1 cellular context compared by ENCODE assay signal in the genomic region with DNA sequence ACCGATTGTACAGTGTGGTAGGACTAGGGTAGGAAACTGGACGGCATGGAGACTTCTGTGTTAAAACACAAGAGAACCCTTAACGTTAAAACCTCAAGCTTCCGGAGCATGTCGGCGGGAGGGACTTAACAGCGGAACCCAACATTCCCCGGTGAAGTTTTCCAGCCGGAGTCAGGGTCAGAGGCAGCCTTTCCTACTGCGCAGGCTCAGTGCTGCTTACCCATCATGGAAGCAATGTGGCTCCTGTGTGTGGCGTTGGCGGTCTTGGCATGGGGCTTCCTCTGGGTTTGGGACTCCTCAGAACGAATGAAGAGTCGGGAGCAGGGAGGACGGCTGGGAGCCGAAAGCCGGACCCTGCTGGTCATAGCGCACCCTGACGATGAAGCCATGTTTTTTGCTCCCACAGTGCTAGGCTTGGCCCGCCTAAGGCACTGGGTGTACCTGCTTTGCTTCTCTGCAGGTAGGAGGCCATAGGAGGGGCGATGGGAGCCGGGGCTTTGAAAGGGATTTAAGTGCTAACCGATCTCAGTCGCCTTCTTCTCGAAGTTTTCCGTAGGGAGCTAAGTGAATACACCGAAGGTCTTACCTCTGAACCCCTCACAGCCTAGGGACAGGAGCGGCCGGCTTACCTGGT.
TF ChIP-seq lines count a peak whose summit lies in the region.

A gene (plus strand): TSS at position 209 of the 634 bp plus-strand sequence. CDS start 17 bp downstream, at position 226.

TF ChIP-seq in HepG2, 621 proteins besides CTCF, POLR2A, EP300 and RAD21 (continued from another document and continues in another):
- TF ChIP-seq, protein P1, sequence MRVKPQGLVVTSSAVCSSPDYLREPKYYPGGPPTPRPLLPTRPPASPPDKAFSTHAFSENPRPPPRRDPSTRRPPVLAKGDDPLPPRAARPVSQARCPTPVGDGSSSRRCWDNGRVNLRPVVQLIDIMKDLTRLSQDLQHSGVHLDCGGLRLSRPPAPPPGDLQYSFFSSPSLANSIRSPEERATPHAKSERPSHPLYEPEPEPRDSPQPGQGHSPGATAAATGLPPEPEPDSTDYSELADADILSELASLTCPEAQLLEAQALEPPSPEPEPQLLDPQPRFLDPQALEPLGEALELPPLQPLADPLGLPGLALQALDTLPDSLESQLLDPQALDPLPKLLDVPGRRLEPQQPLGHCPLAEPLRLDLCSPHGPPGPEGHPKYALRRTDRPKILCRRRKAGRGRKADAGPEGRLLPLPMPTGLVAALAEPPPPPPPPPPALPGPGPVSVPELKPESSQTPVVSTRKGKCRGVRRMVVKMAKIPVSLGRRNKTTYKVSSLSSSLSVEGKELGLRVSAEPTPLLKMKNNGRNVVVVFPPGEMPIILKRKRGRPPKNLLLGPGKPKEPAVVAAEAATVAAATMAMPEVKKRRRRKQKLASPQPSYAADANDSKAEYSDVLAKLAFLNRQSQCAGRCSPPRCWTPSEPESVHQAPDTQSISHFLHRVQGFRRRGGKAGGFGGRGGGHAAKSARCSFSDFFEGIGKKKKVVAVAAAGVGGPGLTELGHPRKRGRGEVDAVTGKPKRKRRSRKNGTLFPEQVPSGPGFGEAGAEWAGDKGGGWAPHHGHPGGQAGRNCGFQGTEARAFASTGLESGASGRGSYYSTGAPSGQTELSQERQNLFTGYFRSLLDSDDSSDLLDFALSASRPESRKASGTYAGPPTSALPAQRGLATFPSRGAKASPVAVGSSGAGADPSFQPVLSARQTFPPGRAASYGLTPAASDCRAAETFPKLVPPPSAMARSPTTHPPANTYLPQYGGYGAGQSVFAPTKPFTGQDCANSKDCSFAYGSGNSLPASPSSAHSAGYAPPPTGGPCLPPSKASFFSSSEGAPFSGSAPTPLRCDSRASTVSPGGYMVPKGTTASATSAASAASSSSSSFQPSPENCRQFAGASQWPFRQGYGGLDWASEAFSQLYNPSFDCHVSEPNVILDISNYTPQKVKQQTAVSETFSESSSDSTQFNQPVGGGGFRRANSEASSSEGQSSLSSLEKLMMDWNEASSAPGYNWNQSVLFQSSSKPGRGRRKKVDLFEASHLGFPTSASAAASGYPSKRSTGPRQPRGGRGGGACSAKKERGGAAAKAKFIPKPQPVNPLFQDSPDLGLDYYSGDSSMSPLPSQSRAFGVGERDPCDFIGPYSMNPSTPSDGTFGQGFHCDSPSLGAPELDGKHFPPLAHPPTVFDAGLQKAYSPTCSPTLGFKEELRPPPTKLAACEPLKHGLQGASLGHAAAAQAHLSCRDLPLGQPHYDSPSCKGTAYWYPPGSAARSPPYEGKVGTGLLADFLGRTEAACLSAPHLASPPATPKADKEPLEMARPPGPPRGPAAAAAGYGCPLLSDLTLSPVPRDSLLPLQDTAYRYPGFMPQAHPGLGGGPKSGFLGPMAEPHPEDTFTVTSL (CRISPR knock-in tag; IDR thresholded peaks at IDR 0.05; ENCODE audit: borderline replicate concordance): no peak; the same call in 1 of the 2 replicates
- peak; percentile 19; the same call in 1 of the 2 replicates for TF ChIP-seq BHLHE40 (IDR thresholded peaks at IDR 0.05; ENCODE audit: low read length)
- no peak for TF ChIP-seq HDAC6 (IDR thresholded peaks at IDR 0.05; ENCODE audit: low read depth, low read length)
- TF ChIP-seq, protein P2, sequence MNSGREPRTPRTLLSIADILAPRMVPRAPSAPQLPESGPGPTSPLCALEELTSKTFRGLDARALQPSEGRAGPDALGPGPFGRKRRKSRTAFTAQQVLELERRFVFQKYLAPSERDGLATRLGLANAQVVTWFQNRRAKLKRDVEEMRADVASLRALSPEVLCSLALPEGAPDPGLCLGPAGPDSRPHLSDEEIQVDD (CRISPR knock-in tag; IDR thresholded peaks at IDR 0.05; ENCODE audit: borderline replicate concordance): no peak
- TF ChIP-seq GTF3A (CRISPR knock-in tag; conservative IDR thresholded peaks at IDR 0.05): no peak
- peak; percentile 92 for TF ChIP-seq YY1 (IDR thresholded peaks at IDR 0.05; ENCODE audit: insufficient read depth, insufficient replicate concordance, low read depth, low read length)
- peak; percentile 71; the same call in 1 of the 2 replicates for TF ChIP-seq MAZ (IDR thresholded peaks at IDR 0.05; ENCODE audit: borderline replicate concordance, low read depth, low read length)
- no peak; the same call in 1 of the 2 replicates for TF ChIP-seq MAZ (CRISPR knock-in tag; IDR thresholded peaks at IDR 0.05; ENCODE audit: low read depth)
- peak; percentile 55; the same call in 1 of the 2 replicates for TF ChIP-seq ZNF563 (CRISPR knock-in tag; IDR thresholded peaks at IDR 0.05)
- TF ChIP-seq, protein P3, sequence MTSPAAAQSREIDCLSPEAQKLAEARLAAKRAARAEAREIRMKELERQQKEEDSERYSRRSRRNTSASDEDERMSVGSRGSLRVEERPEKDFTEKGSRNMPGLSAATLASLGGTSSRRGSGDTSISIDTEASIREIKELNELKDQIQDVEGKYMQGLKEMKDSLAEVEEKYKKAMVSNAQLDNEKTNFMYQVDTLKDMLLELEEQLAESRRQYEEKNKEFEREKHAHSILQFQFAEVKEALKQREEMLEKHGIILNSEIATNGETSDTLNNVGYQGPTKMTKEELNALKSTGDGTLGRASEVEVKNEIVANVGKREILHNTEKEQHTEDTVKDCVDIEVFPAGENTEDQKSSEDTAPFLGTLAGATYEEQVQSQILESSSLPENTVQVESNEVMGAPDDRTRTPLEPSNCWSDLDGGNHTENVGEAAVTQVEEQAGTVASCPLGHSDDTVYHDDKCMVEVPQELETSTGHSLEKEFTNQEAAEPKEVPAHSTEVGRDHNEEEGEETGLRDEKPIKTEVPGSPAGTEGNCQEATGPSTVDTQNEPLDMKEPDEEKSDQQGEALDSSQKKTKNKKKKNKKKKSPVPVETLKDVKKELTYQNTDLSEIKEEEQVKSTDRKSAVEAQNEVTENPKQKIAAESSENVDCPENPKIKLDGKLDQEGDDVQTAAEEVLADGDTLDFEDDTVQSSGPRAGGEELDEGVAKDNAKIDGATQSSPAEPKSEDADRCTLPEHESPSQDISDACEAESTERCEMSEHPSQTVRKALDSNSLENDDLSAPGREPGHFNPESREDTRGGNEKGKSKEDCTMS (CRISPR knock-in tag; conservative IDR thresholded peaks at IDR 0.05): no peak
- no peak for TF ChIP-seq ZFYVE20 (CRISPR knock-in tag; IDR thresholded peaks at IDR 0.05; ENCODE audit: borderline replicate concordance, low read depth)
- TF ChIP-seq, protein P4, sequence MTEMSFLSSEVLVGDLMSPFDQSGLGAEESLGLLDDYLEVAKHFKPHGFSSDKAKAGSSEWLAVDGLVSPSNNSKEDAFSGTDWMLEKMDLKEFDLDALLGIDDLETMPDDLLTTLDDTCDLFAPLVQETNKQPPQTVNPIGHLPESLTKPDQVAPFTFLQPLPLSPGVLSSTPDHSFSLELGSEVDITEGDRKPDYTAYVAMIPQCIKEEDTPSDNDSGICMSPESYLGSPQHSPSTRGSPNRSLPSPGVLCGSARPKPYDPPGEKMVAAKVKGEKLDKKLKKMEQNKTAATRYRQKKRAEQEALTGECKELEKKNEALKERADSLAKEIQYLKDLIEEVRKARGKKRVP (CRISPR knock-in tag; IDR thresholded peaks at IDR 0.05): peak in 1 of 2 experiments; percentile 63; a peak in 2 of 4 replicates
- no peak for TF ChIP-seq SCMH1 (CRISPR knock-in tag; IDR thresholded peaks at IDR 0.05; ENCODE audit: borderline replicate concordance)
- peak; percentile 74; the same call in 1 of the 2 replicates for TF ChIP-seq ZNF230 (CRISPR knock-in tag; IDR thresholded peaks at IDR 0.05)
- no peak for TF ChIP-seq CCAR2 (optimal IDR thresholded peaks at IDR 0.05; ENCODE audit: low read depth, low read length)
- TF ChIP-seq PCBP1 (IDR thresholded peaks at IDR 0.05; ENCODE audit: borderline replicate concordance, low read depth, low read length): 0 out of 2 replicates have a peak, but pooled peaks have one; percentile 37
- TF ChIP-seq MEIS2 (CRISPR knock-in tag; IDR thresholded peaks at IDR 0.05): peak; percentile 47; the same call in 1 of the 2 replicates
- 0 out of 2 replicates have a peak, but pooled peaks have one; percentile 60 for TF ChIP-seq ZNF343 (CRISPR knock-in tag; IDR thresholded peaks at IDR 0.05)
- TF ChIP-seq, protein P5, sequence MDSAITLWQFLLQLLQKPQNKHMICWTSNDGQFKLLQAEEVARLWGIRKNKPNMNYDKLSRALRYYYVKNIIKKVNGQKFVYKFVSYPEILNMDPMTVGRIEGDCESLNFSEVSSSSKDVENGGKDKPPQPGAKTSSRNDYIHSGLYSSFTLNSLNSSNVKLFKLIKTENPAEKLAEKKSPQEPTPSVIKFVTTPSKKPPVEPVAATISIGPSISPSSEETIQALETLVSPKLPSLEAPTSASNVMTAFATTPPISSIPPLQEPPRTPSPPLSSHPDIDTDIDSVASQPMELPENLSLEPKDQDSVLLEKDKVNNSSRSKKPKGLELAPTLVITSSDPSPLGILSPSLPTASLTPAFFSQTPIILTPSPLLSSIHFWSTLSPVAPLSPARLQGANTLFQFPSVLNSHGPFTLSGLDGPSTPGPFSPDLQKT (CRISPR knock-in tag; IDR thresholded peaks at IDR 0.05; ENCODE audit: borderline replicate concordance): no peak
- TF ChIP-seq CAMTA2 (CRISPR knock-in tag; IDR thresholded peaks at IDR 0.05; ENCODE audit: borderline replicate concordance): peak; percentile 29; the same call in 1 of the 2 replicates
- TF ChIP-seq, protein P6, sequence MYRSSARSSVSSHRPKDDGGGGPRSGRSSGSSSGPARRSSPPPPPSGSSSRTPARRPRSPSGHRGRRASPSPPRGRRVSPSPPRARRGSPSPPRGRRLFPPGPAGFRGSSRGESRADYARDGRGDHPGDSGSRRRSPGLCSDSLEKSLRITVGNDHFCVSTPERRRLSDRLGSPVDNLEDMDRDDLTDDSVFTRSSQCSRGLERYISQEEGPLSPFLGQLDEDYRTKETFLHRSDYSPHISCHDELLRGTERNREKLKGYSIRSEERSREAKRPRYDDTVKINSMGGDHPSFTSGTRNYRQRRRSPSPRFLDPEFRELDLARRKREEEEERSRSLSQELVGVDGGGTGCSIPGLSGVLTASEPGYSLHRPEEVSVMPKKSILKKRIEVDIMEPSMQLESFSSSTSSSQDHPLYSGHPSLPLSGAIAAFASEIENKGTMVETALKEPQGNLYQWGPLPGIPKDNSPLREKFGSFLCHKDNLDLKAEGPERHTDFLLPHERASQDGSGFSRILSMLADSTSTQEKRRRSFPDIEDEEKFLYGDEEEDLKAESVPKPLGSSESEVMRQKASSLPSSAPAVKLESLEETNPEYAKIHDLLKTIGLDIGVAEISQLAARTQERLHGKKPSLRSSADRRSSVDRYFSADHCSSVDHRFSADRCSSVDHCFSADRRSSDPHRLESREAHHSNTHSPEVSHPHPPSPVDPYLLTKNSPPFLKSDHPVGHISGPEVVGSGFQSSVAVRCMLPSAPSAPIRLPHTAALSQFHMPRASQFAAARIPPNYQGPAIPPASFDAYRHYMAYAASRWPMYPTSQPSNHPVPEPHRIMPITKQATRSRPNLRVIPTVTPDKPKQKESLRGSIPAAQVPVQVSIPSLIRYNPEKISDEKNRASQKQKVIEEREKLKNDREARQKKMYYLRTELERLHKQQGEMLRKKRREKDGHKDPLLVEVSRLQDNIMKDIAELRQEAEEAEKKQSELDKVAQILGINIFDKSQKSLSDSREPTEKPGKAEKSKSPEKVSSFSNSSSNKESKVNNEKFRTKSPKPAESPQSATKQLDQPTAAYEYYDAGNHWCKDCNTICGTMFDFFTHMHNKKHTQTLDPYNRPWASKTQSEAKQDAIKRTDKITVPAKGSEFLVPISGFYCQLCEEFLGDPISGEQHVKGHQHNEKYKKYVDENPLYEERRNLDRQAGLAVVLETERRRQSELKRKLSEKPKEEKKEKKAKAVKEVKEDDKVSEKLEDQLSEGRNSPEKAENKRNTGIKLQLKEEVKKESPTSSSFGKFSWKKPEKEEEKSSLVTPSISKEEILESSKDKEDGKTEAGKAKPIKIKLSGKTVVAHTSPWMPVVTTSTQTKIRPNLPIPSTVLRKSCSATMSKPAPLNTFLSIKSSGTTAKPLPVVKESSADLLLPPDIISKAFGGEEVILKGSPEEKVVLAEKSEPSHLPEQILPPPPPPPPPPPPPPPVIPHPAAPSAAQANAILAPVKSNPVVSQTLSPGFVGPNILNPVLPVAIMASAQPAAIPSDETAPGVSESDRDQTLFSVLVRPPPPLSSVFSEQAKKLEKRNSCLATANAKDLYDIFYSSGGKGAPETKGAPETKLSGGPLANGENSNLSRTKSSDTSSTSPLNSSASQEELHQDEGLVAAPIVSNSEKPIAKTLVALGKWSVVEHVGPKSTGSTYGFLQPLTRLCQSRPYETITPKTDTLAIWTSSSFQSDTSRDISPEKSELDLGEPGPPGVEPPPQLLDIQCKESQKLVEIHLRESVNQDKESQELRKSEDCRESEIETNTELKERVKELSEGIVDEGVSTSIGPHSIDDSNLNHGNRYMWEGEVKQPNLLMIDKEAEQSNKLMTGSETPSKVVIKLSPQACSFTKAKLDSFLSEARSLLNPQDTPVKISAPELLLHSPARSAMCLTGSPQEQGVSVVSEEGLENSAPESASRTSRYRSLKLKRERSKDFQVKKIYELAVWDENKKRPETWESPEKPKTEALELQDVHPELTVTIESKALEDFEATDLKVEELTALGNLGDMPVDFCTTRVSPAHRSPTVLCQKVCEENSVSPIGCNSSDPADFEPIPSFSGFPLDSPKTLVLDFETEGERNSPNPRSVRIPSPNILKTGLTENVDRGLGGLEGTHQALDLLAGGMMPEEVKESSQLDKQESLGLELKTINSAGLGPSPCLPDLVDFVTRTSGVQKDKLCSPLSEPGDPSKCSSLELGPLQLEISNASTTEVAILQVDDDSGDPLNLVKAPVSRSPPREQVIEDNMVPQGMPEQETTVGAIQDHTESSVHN (CRISPR knock-in tag; IDR thresholded peaks at IDR 0.05): no peak
- TF ChIP-seq PRMT3 (CRISPR knock-in tag; IDR thresholded peaks at IDR 0.05; ENCODE audit: borderline replicate concordance, low read depth): no peak
- TF ChIP-seq ZIK1 (CRISPR knock-in tag; IDR thresholded peaks at IDR 0.05; ENCODE audit: borderline replicate concordance, low read depth): peak; percentile 87; the same call in 1 of the 2 replicates
- peak; percentile 92 for TF ChIP-seq MYC (CRISPR knock-in tag; IDR thresholded peaks at IDR 0.05; ENCODE audit: borderline replicate concordance)
- TF ChIP-seq RBFOX2 (IDR thresholded peaks at IDR 0.05; ENCODE audit: low read depth, low read length): peak; percentile 68
- TF ChIP-seq BORCS8-MEF2B (CRISPR knock-in tag; IDR thresholded peaks at IDR 0.05): peak; percentile 82
- TF ChIP-seq RORA (CRISPR knock-in tag; IDR thresholded peaks at IDR 0.05): 0 out of 2 replicates have a peak, but pooled peaks have one; percentile 27
- TF ChIP-seq MED13 (CRISPR knock-in tag; IDR thresholded peaks at IDR 0.05): no peak
- TF ChIP-seq, protein P7, sequence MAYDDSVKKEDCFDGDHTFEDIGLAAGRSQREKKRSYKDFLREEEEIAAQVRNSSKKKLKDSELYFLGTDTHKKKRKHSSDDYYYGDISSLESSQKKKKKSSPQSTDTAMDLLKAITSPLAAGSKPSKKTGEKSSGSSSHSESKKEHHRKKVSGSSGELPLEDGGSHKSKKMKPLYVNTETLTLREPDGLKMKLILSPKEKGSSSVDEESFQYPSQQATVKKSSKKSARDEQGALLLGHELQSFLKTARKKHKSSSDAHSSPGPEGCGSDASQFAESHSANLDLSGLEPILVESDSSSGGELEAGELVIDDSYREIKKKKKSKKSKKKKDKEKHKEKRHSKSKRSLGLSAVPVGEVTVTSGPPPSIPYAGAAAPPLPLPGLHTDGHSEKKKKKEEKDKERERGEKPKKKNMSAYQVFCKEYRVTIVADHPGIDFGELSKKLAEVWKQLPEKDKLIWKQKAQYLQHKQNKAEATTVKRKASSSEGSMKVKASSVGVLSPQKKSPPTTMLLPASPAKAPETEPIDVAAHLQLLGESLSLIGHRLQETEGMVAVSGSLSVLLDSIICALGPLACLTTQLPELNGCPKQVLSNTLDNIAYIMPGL (CRISPR knock-in tag; IDR thresholded peaks at IDR 0.05; ENCODE audit: borderline replicate concordance in 1 of 2, low read depth in 1 of 2): peak; percentile 89 to 92; a peak in 3 of 4 replicates
- peak in 1 of 2 experiments; percentile 94; a peak in 2 of 4 replicates for TF ChIP-seq KLF16 (CRISPR knock-in tag; IDR thresholded peaks at IDR 0.05)
- no peak for TF ChIP-seq FOXK2 (IDR thresholded peaks at IDR 0.05)
- TF ChIP-seq ZNF550 (CRISPR knock-in tag; IDR thresholded peaks at IDR 0.05; ENCODE audit: borderline replicate concordance): 0 out of 2 replicates have a peak, but pooled peaks have one; percentile 78
